ENCODE assay signal across 8 cellular contexts in genomic region chr22:40197421-40197820, GRCh38. TPM values are rescaled to one million over a fixed set of nuclear protein-coding genes. Genes with fewer than 3 reads are reported as not detected.
DNase-seq lines count a peak whose midpoint lies in the region; ATAC-seq and TF ChIP-seq lines count a peak whose summit lies in the region.
"Not testable (repeated sequence)": the region's sequence is repeated elsewhere in the genome, so short reads cannot be mapped to it uniquely, and the experiment has no call there.

No MANE protein-coding gene starts in this region.

- H3K9me3 Mint-ChIP-seq in CD8-positive, alpha-beta T cell; IgD-negative memory B cell: not testable (repeated sequence)

- H3K4me1 ChIP-seq in CD8-positive, alpha-beta T cell (ENCODE audit: insufficient read depth, low read length): peaks cover 51% of the 10 kb centered on the region
- H3K4me1 ChIP-seq in adrenal gland (replicated peaks in 1 of 2): peaks cover 16 to 32% of the 10 kb centered on the region in 2 donors
- peaks cover 20 to 55% (median 36%) of the 10 kb centered on the region in 3 donors for H3K4me1 ChIP-seq in esophagus squamous epithelium
- H3K4me1 ChIP-seq in uterus: not testable (repeated sequence)

- POLR2A ChIA-PET in CD8-positive, alpha-beta T cell (lab: Charles Lee): interaction anchor here (0.6 to 0.7 kb wide), 2 partner anchors 70 to 247 kb away, joined by 3 read pairs; no protein-coding TSS in a partner anchor

- H3K27ac ChIP-seq in CD8-positive, alpha-beta T cell (ENCODE audit: low read depth, low read length): not testable (repeated sequence)
- H3K27ac ChIP-seq in adrenal gland (peak overlapping the region in 4 of 5 donors; percentile 23 to 89 (median 51)), esophagus squamous epithelium (peak overlapping the region; percentile 33 to 65 (median 54)), uterus (peak overlapping the region; percentile 74 to 83)

- H3K36me3 ChIP-seq in CD8-positive, alpha-beta T cell (ENCODE audit: insufficient read depth, low read length); adrenal gland (replicated peaks in 1 of 2); esophagus squamous epithelium; uterus: not testable (repeated sequence)

- 45 to 60% (median 55%) methylated on average over 9 of the region's 9 CpGs for WGBS in adrenal gland, 4 donors
- WGBS in esophagus squamous epithelium, 2 donors: 21 to 40% methylated on average over 5 to 8 of the region's 9 CpGs

- CTCF ChIA-PET in CD8-positive, alpha-beta T cell (lab: Charles Lee): not testable (repeated sequence)

- H3K4me1 Mint-ChIP-seq in CD8-positive, alpha-beta T cell (ENCODE audit: low read depth): peaks cover 82% of the 10 kb centered on the region
- H3K4me1 Mint-ChIP-seq in IgD-negative memory B cell: peaks cover 23 to 61% (median 55%) of the 10 kb centered on the region in 3 donors

- not testable (repeated sequence) for TF ChIP-seq POLR2A in adrenal gland (IDR thresholded peaks at IDR 0.05); esophagus squamous epithelium (IDR thresholded peaks at IDR 0.05); uterus (IDR thresholded peaks at IDR 0.05)

- peaks cover 25% of the 10 kb centered on the region for H3K36me3 Mint-ChIP-seq in CD8-positive, alpha-beta T cell
- not testable (repeated sequence) for H3K36me3 Mint-ChIP-seq in IgD-negative memory B cell

- not testable (repeated sequence) for H3K27me3 Mint-ChIP-seq in CD8-positive, alpha-beta T cell (ENCODE audit: low read depth); IgD-negative memory B cell

- not testable (repeated sequence) for DNase-seq in CD8-positive, alpha-beta T cell; esophagus squamous epithelium (lab: John Stamatoyannopoulos, UW); sciatic nerve (ENCODE audit: low spot score); uterus
- peak; percentile 24 for DNase-seq in activated CD8-positive, alpha-beta memory T cell treated with anti-CD3 and anti-CD28 coated beads for 24 hours
- peak in 5 of 7 donors; percentile 23 to 51 (median 49) for DNase-seq in adrenal gland
- peak; percentile 33 for DNase-seq in left kidney (ENCODE audit: low read depth, low spot score)

- not testable (repeated sequence) for H3K4me3 Mint-ChIP-seq in CD8-positive, alpha-beta T cell
- peak overlapping the region in 1 of 4 donors; percentile 60 for H3K4me3 Mint-ChIP-seq in IgD-negative memory B cell

- H3K4me3 ChIP-seq in CD8-positive, alpha-beta T cell (ENCODE audit: low read depth, low read length); adrenal gland; esophagus squamous epithelium; uterus: not testable (repeated sequence)

- intact Hi-C loops in CD8-positive, alpha-beta T cell (cut with DNase I, micrococcal nuclease); adrenal gland (cut with DNase I); esophagus squamous epithelium (cut with DNase I); sciatic nerve (cut with DNase I): not testable (repeated sequence)
- intact Hi-C loops in uterus (cut with DNase I; ENCODE audit: low total_unique reads): loop anchor here (10.0 kb wide), 1 partner anchor 153 kb away; no protein-coding TSS in a partner anchor

- TF ChIP-seq CTCF in CD8-positive, alpha-beta T cell (IDR thresholded peaks at IDR 0.05); adrenal gland (IDR thresholded peaks at IDR 0.05); esophagus squamous epithelium (IDR thresholded peaks at IDR 0.05); uterus (IDR thresholded peaks at IDR 0.05): not testable (repeated sequence)

- peak overlapping the region; percentile 53 for H3K27ac Mint-ChIP-seq in CD8-positive, alpha-beta T cell
- peak overlapping the region in 2 of 3 donors; percentile 39 to 62 for H3K27ac Mint-ChIP-seq in IgD-negative memory B cell

- not testable (repeated sequence) for H3K9me3 ChIP-seq in CD8-positive, alpha-beta T cell (ENCODE audit: low read length); adrenal gland (replicated peaks in 1 of 3); esophagus squamous epithelium; uterus

- not testable (repeated sequence) for H3K27me3 ChIP-seq in CD8-positive, alpha-beta T cell (ENCODE audit: insufficient read depth, low read length); adrenal gland; esophagus squamous epithelium; uterus

- ATAC-seq in CD8-positive, alpha-beta T cell: not testable (repeated sequence)
- peak; percentile 52 for ATAC-seq in sciatic nerve

RNA-seq across cellular contexts. Expression of gene TNRC6B, which starts 19.7 kb away (rescaled TPM):
- total RNA-seq in CD8-positive, alpha-beta T cell: 100 to 1,000 TPM in 1 of 2 experiments, 10 to 100 TPM in 1; 85.3 to 106 TPM
- polyA plus RNA-seq in IgD-negative memory B cell: 143 TPM
- total RNA-seq in adrenal gland: 10 to 100 TPM; 28.3 to 57.6 (median 39.4) TPM
- polyA plus RNA-seq in adrenal gland: 10 to 100 TPM in 1 of 3 donors, 1 to 10 TPM in 2; 2.8 to 16.4 (median 8.9) TPM
- total RNA-seq in esophagus squamous epithelium: 10 to 100 TPM; 20.7 to 36.5 (median 26.9) TPM
- 86.0 TPM for total RNA-seq in sciatic nerve
- total RNA-seq in uterus: 10 to 100 TPM; 10.5 to 76.0 (median 37.2) TPM
